ENCODE assay signal across 8 cellular contexts in the genomic region with DNA sequence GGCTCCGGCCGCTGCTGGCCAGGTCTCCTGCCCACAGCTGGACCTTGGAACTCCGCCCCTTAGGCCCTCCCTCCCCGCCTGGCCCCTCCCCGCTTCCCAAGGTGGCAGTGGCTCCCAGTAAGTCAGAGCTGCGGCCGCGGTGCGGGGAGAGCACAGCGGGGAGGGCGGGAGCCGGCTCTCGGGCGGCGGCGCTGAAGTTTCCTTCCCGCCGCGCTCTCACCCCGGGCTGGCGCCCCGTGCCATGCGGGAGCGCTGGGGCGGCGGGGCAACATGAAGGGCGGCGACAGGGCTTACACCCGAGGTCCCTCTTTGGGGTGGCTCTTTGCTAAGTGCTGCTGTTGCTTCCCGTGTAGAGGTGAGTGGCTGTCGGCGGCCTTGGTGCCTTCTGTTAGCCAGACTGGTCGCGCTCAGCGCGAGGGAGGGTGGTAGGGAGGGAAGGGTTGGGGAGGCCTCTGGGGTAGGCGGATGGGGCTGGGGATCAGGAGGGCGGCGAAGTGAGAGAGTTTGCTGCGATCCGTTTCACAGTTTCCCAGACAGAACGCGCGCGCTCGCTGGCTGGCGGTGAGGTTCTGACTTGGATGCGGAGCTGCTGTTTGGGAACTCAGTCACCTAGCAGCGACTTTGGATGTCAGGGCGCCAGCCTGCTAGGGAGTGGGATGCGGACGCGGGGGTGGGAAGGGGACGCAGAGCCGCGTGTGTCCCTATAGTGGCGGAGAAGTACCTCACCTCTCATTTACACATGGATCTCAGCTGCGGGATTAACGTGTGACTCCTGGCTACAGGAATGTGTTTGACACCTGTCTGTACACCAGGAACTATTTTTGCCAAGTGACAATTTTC.
DNase-seq lines count a peak whose midpoint lies in the region; ATAC-seq lines count a peak whose summit lies in the region.

No MANE protein-coding gene starts in this region.

- no peak overlapping the region for H3K27ac Mint-ChIP-seq in stimulated activated memory B cell treated with anti-CD40 and anti-IgM and Interleukin-4, amounts not matched to agents 10 μg/mL and 1 μg/mL and 100 μg/mL, for 72 hours

- no peaks in the 10 kb centered on the region for H3K9me3 ChIP-seq in effector memory CD4-positive, alpha-beta T cell (ENCODE audit: control insufficient read depth, low read length)
- no peaks in the 10 kb centered on the region for H3K9me3 ChIP-seq in mesodermal cell (ENCODE audit: control insufficient read depth, low read length)

- ATAC-seq in HG02885 (IDR thresholded peaks at IDR 0.05; ENCODE audit: poor library complexity, unreplicated experiment) (peak; percentile 46), GM21447 (IDR thresholded peaks at IDR 0.05; ENCODE audit: unreplicated experiment) (no peak), GM21423 (IDR thresholded peaks at IDR 0.05; ENCODE audit: unreplicated experiment) (no peak)
- peak; percentile 62 for ATAC-seq in stimulated activated memory B cell treated with anti-CD40 and anti-IgM and Interleukin-4, amounts not matched to agents 10 μg/mL and 1 μg/mL and 100 μg/mL, for 72 hours

- 1 to 2% methylated on average over 33 to 49 of the region's 59 CpGs for WGBS in mesodermal cell (ENCODE audit: insufficient coverage in 2 of 2), 2 experiments

- H3K36me3 Mint-ChIP-seq in stimulated activated memory B cell treated with anti-CD40 and anti-IgM and Interleukin-4, amounts not matched to agents 10 μg/mL and 1 μg/mL and 100 μg/mL, for 72 hours: no peaks in the 10 kb centered on the region

- H3K27me3 ChIP-seq in effector memory CD4-positive, alpha-beta T cell (replicated peaks; ENCODE audit: control insufficient read depth, insufficient read depth, low read length, poor library complexity, severe bottlenecking): no peaks in the 10 kb centered on the region

- no peaks in the 10 kb centered on the region for H3K36me3 ChIP-seq in effector memory CD4-positive, alpha-beta T cell (ENCODE audit: control insufficient read depth, insufficient read depth, low read length)
- no peaks in the 10 kb centered on the region for H3K36me3 ChIP-seq in mesodermal cell (ENCODE audit: control insufficient read depth, insufficient read depth, low read length)

- peak; percentile 86 for DNase-seq in AG20443 (ENCODE audit: low spot score)
- DNase-seq in activated CD4-positive, alpha-beta T cell treated with anti-CD3 and anti-CD28 coated beads for 4 hours: peak; percentile 10 to 11
- peak in 1 of 3 donors; percentile 13 for DNase-seq in effector memory CD4-positive, alpha-beta T cell

- peaks cover 5% of the 10 kb centered on the region for H3K4me1 ChIP-seq in effector memory CD4-positive, alpha-beta T cell (ENCODE audit: control insufficient read depth, insufficient read depth, low read length, poor library complexity, severe bottlenecking)
- H3K4me1 ChIP-seq in mesodermal cell (ENCODE audit: control insufficient read depth, insufficient read depth, low read length, poor library complexity, severe bottlenecking): peaks cover 25% of the 10 kb centered on the region

- peak overlapping the region; percentile 63 for H3K4me3 ChIP-seq in effector memory CD4-positive, alpha-beta T cell (ENCODE audit: insufficient read depth, low read depth, low read length, poor library complexity, severe bottlenecking)
- H3K4me3 ChIP-seq in mesodermal cell (ENCODE audit: extremely low read depth, insufficient read depth, low read length, poor library complexity, severe bottlenecking): peak overlapping the region; percentile 53

- peaks cover 30% of the 10 kb centered on the region for H3K4me1 Mint-ChIP-seq in stimulated activated memory B cell treated with anti-CD40 and anti-IgM and Interleukin-4, amounts not matched to agents 10 μg/mL and 1 μg/mL and 100 μg/mL, for 72 hours

- H3K9me3 Mint-ChIP-seq in stimulated activated memory B cell treated with anti-CD40 and anti-IgM and Interleukin-4, amounts not matched to agents 10 μg/mL and 1 μg/mL and 100 μg/mL, for 72 hours: no peaks in the 10 kb centered on the region

- peak overlapping the region; percentile 69 for H3K4me3 Mint-ChIP-seq in stimulated activated memory B cell treated with anti-CD40 and anti-IgM and Interleukin-4, amounts not matched to agents 10 μg/mL and 1 μg/mL and 100 μg/mL, for 72 hours

- peaks cover 51% of the 10 kb centered on the region for H3K27me3 Mint-ChIP-seq in stimulated activated memory B cell treated with anti-CD40 and anti-IgM and Interleukin-4, amounts not matched to agents 10 μg/mL and 1 μg/mL and 100 μg/mL, for 72 hours

- H3K27ac ChIP-seq in effector memory CD4-positive, alpha-beta T cell (ENCODE audit: insufficient read depth, low read length, poor library complexity, severe bottlenecking): no peak overlapping the region
- H3K27ac ChIP-seq in mesodermal cell (ENCODE audit: low read depth, low read length, severe bottlenecking): no peak overlapping the region

Comparison
In these comparisons a context has a peak if more than half of its experiments do, and no peak if none do; other contexts are left out.
1. ATAC-seq: peak in HG02885 (single experiment) and stimulated activated memory B cell treated with anti-CD40 and anti-IgM and Interleukin-4, amounts not matched to agents 10 μg/mL and 1 μg/mL and 100 μg/mL, for 72 hours (single experiment); none in GM21447 (single experiment) and GM21423 (single experiment).